In genomic region chr4:185833055-185833598, GRCh38 we compare ENCODE assay signal across 1 cellular context.
TF ChIP-seq lines count a peak whose summit lies in the region.

No MANE protein-coding gene starts in this region.

TF ChIP-seq in WTC11, 78 proteins besides CTCF, POLR2A, EP300 and RAD21 (continued from another document):
- TF ChIP-seq FOXP4 (CRISPR knock-in tag; IDR thresholded peaks at IDR 0.05) (no peak), MXD4 (CRISPR knock-in tag; IDR thresholded peaks at IDR 0.05; ENCODE audit: borderline replicate concordance) (no peak), SOX15 (CRISPR knock-in tag; IDR thresholded peaks at IDR 0.05) (no peak), FOXP1 (CRISPR knock-in tag; IDR thresholded peaks at IDR 0.05; ENCODE audit: borderline replicate concordance) (no peak), ZNF317 (CRISPR knock-in tag; IDR thresholded peaks at IDR 0.05; ENCODE audit: borderline replicate concordance, low read depth) (no peak), PRDM15 (CRISPR knock-in tag; IDR thresholded peaks at IDR 0.05) (no peak), SMAD3 (CRISPR knock-in tag; IDR thresholded peaks at IDR 0.05; ENCODE audit: borderline replicate concordance) (no peak), ZNF416 (CRISPR knock-in tag; IDR thresholded peaks at IDR 0.05) (no peak), TP53 (CRISPR knock-in tag; IDR thresholded peaks at IDR 0.05) (no peak), ZNF263 (CRISPR knock-in tag; IDR thresholded peaks at IDR 0.05; ENCODE audit: low read depth) (no peak), STAT6 (CRISPR knock-in tag; conservative IDR thresholded peaks at IDR 0.05; ENCODE audit: low read depth) (no peak)
